ENCODE assay signal across 25 cellular contexts in genomic region chr11:93869830-93870229, GRCh38. TPM values are rescaled to one million over a fixed set of nuclear protein-coding genes. Genes with fewer than 3 reads are reported as not detected.
"Had no signal": no experiment of that assay in that cellular context is flagged by ENCODE, and none has a peak within 500 bp of the region (broad histone marks: within the 10 kb centered on the region; RNA-seq: fewer than 3 reads in every experiment).

No MANE protein-coding gene starts in this region.

- H3K4me1 Mint-ChIP-seq: naive thymus-derived CD4-positive, alpha-beta T cell; nephron progenitor cell had no signal

- FAIRE-seq: colon had no signal

- H3K4me3 Mint-ChIP-seq: dendritic cell treated with granulocyte-macrophage colony-stimulating factor and Interleukin-4, amounts not matched to agents 40 ng/mL and 50 ng/mL, for 4 days; effector memory CD8-positive, alpha-beta T cell; naive thymus-derived CD4-positive, alpha-beta T cell; nephron progenitor cell had no signal

- H3K4me1 ChIP-seq: foreskin keratinocyte, spleen, stomach had no signal

- H3K4me3 ChIP-seq: hepatocyte, spleen, stomach had no signal

- H3K27ac ChIP-seq: foreskin keratinocyte, hepatocyte, neutrophil, spleen, stomach had no signal

- H3K4me2 ChIP-seq: hepatocyte had no signal

- H3K9me3 Mint-ChIP-seq: effector memory CD8-positive, alpha-beta T cell had no signal

- H3K79me2 ChIP-seq: hepatocyte had no signal

- H3K9me3 ChIP-seq: neutrophil, spleen, stomach had no signal

- ATAC-seq: effector memory CD8-positive, alpha-beta T cell; foreskin keratinocyte; left colon; left ventricle myocardium superior; naive thymus-derived CD4-positive, alpha-beta T cell; sciatic nerve had no signal

- H3K27me3 ChIP-seq: hepatocyte, neutrophil, spleen, stomach had no signal

- H3K36me3 Mint-ChIP-seq: naive thymus-derived CD4-positive, alpha-beta T cell had no signal

- H3K27me3 Mint-ChIP-seq: effector memory CD8-positive, alpha-beta T cell had no signal

- H2AFZ ChIP-seq: hepatocyte had no signal

- H3K36me3 ChIP-seq: neutrophil, spleen, stomach had no signal

- DNase-seq: effector memory CD8-positive, alpha-beta T cell; foreskin keratinocyte; head of caudate nucleus; left colon; left ventricle myocardium superior; naive thymus-derived CD4-positive, alpha-beta T cell; nephron progenitor cell; posterior cingulate gyrus; spleen; stimulated activated CD4-positive, alpha-beta T cell treated with anti-CD3 and anti-CD28 coated beads, Interleukin-2, amount 100 ng/mL, for 24 hours; stimulated activated CD4-positive, alpha-beta T cell treated with anti-CD3 and anti-CD28 coated beads, Interleukin-4, amount 100 ng/mL, for 4 hours; stimulated activated naive CD4-positive, alpha-beta T cell; stomach; substantia nigra; trophoblast cell had no signal

- H3K27ac Mint-ChIP-seq: dendritic cell treated with granulocyte-macrophage colony-stimulating factor and Interleukin-4, amounts not matched to agents 40 ng/mL and 50 ng/mL, for 4 days; effector memory CD8-positive, alpha-beta T cell; naive thymus-derived CD4-positive, alpha-beta T cell; nephron progenitor cell had no signal

RNA-seq across cellular contexts. Expression of gene VSTM5, which starts 19.4 kb away (rescaled TPM):
- total RNA-seq: left ventricle myocardium superior; lung microvascular endothelial cell; mesenteric fat pad; mononuclear cell; naive thymus-derived CD4-positive, alpha-beta T cell; osteocyte; skeletal muscle tissue; spleen had no signal
- polyA plus RNA-seq: naive thymus-derived CD4-positive, alpha-beta T cell; spleen had no signal
